9 cellular contexts compared by ENCODE assay signal in the genomic region with DNA sequence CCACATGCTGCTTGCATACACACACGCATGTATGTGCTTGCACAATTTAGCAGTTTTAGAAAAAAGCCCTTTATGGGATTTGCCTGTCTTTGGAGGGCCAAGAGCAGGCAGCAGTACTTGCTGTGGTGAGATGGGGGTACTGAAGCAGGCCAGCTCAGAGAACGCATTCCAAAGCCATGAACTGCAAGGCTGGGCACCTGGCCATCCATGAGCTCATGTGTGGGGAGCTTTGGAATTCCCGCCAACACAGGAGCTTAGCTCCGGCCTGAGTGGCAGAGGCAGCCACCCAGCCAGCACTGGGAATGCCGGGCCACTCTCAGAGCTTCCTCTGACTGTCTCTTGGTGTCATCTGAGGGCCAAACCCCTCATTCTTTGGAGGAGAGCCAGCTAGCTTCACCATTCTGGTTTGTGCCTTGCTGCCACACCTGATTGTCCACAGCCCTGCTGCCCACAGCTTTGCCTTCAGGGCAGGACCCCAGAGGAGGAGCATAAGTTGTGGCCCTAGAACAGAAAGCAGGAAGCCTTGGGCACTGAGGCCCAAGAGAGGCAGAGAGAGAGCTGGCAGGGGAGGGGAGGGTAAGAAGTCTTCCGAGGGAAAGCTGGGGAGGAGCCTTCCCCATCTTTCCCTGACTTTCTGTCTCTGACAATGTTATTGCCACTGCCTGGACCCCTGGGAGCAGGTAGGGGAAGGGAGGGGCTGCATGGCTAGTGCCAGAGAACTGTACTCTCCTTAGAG.
DNase-seq lines count a peak whose midpoint lies in the region; ATAC-seq and TF ChIP-seq lines count a peak whose summit lies in the region.
"Had no signal": no experiment of that assay in that cellular context is flagged by ENCODE, and none has a peak within 500 bp of the region (broad histone marks: within the 10 kb centered on the region; RNA-seq: fewer than 3 reads in every experiment).

No MANE protein-coding gene starts in this region.

- no peak overlapping the region for H3K27ac ChIP-seq in ovary

- TF ChIP-seq POLR2A in ovary (IDR thresholded peaks at IDR 0.05) = no peak

- intact Hi-C loops in ovary (cut with DNase I) = no loop called here

- no peak overlapping the region for H3K4me3 ChIP-seq in ovary

- ATAC-seq in GM21737 (IDR thresholded peaks at IDR 0.05; ENCODE audit: unreplicated experiment) = no peak
- ATAC-seq in HG03039 (IDR thresholded peaks at IDR 0.05; ENCODE audit: unreplicated experiment) = no peak
- no peak for ATAC-seq in GM19324 (IDR thresholded peaks at IDR 0.05; ENCODE audit: low FRiP score, unreplicated experiment)

- no peak for TF ChIP-seq CTCF in ovary (IDR thresholded peaks at IDR 0.05)

- H3K4me1 ChIP-seq in ovary (ENCODE audit: insufficient read depth) = no peaks in the 10 kb centered on the region

- no peaks in the 10 kb centered on the region for H3K27me3 ChIP-seq in ovary

- H3K36me3 ChIP-seq in ovary = no peaks in the 10 kb centered on the region

- TF ChIP-seq EP300 in ovary (IDR thresholded peaks at IDR 0.05) = no peak

- WGBS in ovary, 3 donors = 11 to 23% (median 14%) methylated on average over 6 of the region's 6 CpGs

- no peaks in the 10 kb centered on the region for H3K9me3 ChIP-seq in ovary

- DNase-seq in DMS79 treated with DMSO at 0.1 percent for 48 hours (lab: John Stamatoyannopoulos, UW) (peak; percentile 90), RPMI8226 (peak; percentile 12), fibroblast of the conjunctiva (ENCODE audit: low read depth) (peak; percentile 92), ovary (peak in 4 of 5 donors; percentile 45 to 86 (median 72)), cerebellar nuclear complex (lab: John Stamatoyannopoulos, UW) (no peak)
- DNase-seq: activated CD4-positive, alpha-beta T cell treated with anti-CD3 and anti-CD28 coated beads, Interleukin-2, amount 50 U/mL, for 1 hour had no signal

Comparison
In these comparisons a context has a peak if more than half of its experiments do, and no peak if none do; other contexts are left out.
1. DNase-seq: peak in DMS79 treated with DMSO at 0.1 percent for 48 hours (single experiment), RPMI8226 (single experiment), fibroblast of the conjunctiva (single experiment) and ovary (4 of 5); none in cerebellar nuclear complex (0 of 2).